ENCODE assay signal across 8 cellular contexts in the genomic region with DNA sequence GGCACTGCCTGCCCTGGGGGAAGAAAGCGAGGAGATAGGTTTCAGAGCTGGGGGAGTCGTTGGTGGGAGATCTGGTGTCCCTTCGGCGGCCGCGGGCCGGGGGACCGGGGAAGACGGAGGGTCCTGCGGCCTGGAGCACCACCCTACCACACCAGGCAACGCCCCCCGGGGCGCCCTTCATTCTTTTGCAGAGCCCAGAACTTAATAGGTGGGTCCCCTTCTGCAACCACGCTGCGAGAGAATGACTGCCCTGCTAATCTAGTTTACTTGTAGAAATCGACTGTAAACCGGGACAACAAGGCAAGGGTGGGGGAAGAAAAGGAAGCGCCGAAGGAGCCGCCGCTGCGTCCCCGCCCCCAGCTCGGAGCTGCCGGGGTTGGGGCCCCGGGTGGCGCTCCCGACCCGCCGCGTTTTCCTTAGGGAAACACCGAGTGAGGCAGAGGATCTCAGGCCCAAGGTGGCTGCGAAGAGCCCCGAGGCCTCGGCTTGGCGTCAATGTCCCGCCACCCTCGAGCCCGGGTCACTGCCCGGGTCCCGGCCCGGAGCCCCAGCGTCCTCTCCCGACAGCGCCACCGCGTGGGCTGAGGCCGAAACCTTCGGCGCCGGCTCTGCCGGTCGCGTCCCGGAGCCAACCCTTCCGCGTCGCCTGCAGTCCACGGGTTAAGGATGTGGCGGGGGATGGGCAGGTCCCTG. TPM values are rescaled to one million over a fixed set of nuclear protein-coding genes. Genes with fewer than 3 reads are reported as not detected.
DNase-seq lines count a peak whose midpoint lies in the region; ATAC-seq and TF ChIP-seq lines count a peak whose summit lies in the region.

No MANE protein-coding gene starts in this region.

- H3K4me2 ChIP-seq in MM.1S (ENCODE audit: low read depth, low read length) = peak overlapping the region; percentile 91

- no peaks in the 10 kb centered on the region for H3K36me3 ChIP-seq in MM.1S (replicated peaks; ENCODE audit: insufficient read depth, low read length)
- H3K36me3 ChIP-seq in esophagus (ENCODE audit: control insufficient read depth in 2 of 2, insufficient read depth in 2 of 2, low read length in 1 of 2) = no peaks in the 10 kb centered on the region
- no peaks in the 10 kb centered on the region for H3K36me3 ChIP-seq in testis (ENCODE audit: low read depth, missing control alignments)

- H3K79me2 ChIP-seq in MM.1S (ENCODE audit: low read length) = no peaks in the 10 kb centered on the region

- TF ChIP-seq POLR2A in testis (IDR thresholded peaks at IDR 0.05) = no peak

- peak; percentile 35 for ATAC-seq in GM18520 (IDR thresholded peaks at IDR 0.05; ENCODE audit: unreplicated experiment)

- 1 to 2% methylated on average over 56 to 60 of the region's 60 CpGs for WGBS in esophagus, 2 donors
- WGBS in testis, 2 donors = 0 to 2% methylated on average over 30 to 43 of the region's 60 CpGs

- no peaks in the 10 kb centered on the region for H3K9me2 ChIP-seq in MM.1S (replicated peaks; ENCODE audit: insufficient read depth, low read length)

- no peaks in the 10 kb centered on the region for H4K20me1 ChIP-seq in MM.1S (ENCODE audit: insufficient read depth, low read length)

- TF ChIP-seq CTCF in MM.1S (IDR thresholded peaks at IDR 0.05; ENCODE audit: low read length) = peak; percentile 77
- TF ChIP-seq CTCF in testis (IDR thresholded peaks at IDR 0.05) = peak; percentile 56 to 82 (median 72)

- intact Hi-C loops in testis (cut with DNase I; ENCODE audit: low total_unique reads) = no loop called here

- H3K27ac ChIP-seq in MM.1S (ENCODE audit: low read length) = no peak overlapping the region
- no peak overlapping the region for H3K27ac ChIP-seq in esophagus (ENCODE audit: low read depth in 2 of 2, low read length in 1 of 2)
- H3K27ac ChIP-seq in testis = no peak overlapping the region

- H3K27me3 ChIP-seq in MM.1S (replicated peaks; ENCODE audit: insufficient read depth, low read length) = peaks cover 72% of the 10 kb centered on the region
- H3K27me3 ChIP-seq in esophagus (ENCODE audit: control insufficient read depth in 1 of 2, insufficient read depth in 2 of 2, low read length in 2 of 2) = peaks cover 7 to 57% of the 10 kb centered on the region in 2 donors
- H3K27me3 ChIP-seq in mononuclear cell (ENCODE audit: insufficient read depth, low read length) = peaks cover 82% of the 10 kb centered on the region
- peaks cover 3% of the 10 kb centered on the region for H3K27me3 ChIP-seq in testis

- peak overlapping the region; percentile 53 for H3K4me3 ChIP-seq in MM.1S (ENCODE audit: low read length)
- peak overlapping the region; percentile 49 to 55 for H3K4me3 ChIP-seq in esophagus (ENCODE audit: low read depth in 1 of 2, low read length in 2 of 2)
- H3K4me3 ChIP-seq in mononuclear cell (ENCODE audit: low read length) = peak overlapping the region; percentile 15
- H3K4me3 ChIP-seq in testis = peak overlapping the region; percentile 46 to 54

- no peaks in the 10 kb centered on the region for H3K9me3 ChIP-seq in MM.1S (replicated peaks; ENCODE audit: insufficient read depth, low read length)
- peaks cover 2 to 7% of the 10 kb centered on the region in 2 donors for H3K9me3 ChIP-seq in esophagus (ENCODE audit: control insufficient read depth in 2 of 2, insufficient read depth in 1 of 2, low read depth in 1 of 2, low read length in 1 of 2)
- H3K9me3 ChIP-seq in mononuclear cell (ENCODE audit: low read depth, low read length) = no peaks in the 10 kb centered on the region
- no peaks in the 10 kb centered on the region for H3K9me3 ChIP-seq in testis

- DNase-seq in Ammon's horn (ENCODE audit: low spot score) = peak; percentile 65
- peak; percentile 65 for DNase-seq in MM.1S
- peak; percentile 69 to 71 for DNase-seq in activated CD4-positive, alpha-beta T cell treated with anti-CD3 and anti-CD28 coated beads, Interleukin-2, amount 50 U/mL, for 48 hours
- DNase-seq in testis = peak; percentile 79
- no peak for DNase-seq in foreskin melanocyte

- H3K4me1 ChIP-seq in MM.1S (ENCODE audit: low read length) (peaks cover 7% of the 10 kb centered on the region; the same call in 1 of the 2 replicates), esophagus (ENCODE audit: control insufficient read depth in 2 of 2, insufficient read depth in 2 of 2, low read length in 1 of 2) (peaks cover 11 to 13% of the 10 kb centered on the region in 2 donors), mononuclear cell (ENCODE audit: insufficient read depth, low read length) (peaks cover 43% of the 10 kb centered on the region), testis (peaks cover 12% of the 10 kb centered on the region)

- H3F3A ChIP-seq in MM.1S (ENCODE audit: insufficient read depth, low read length) = no peaks in the 10 kb centered on the region

- H2AFZ ChIP-seq in MM.1S (ENCODE audit: low read length) = peak overlapping the region; percentile 81

- H3K9ac ChIP-seq in MM.1S (ENCODE audit: low read length) = no peak overlapping the region

RNA-seq across cellular contexts. Expression of a gene that starts 5.4 kb away (rescaled TPM):
- polyA plus RNA-seq in esophagus (under 1 TPM; 0.33 to 0.57 TPM), testis (ENCODE audit: insufficient read depth, low read depth, low replicate concordance) (5.1 TPM)
- total RNA-seq in mononuclear cell (0.73 TPM), testis (10 to 100 TPM; 14.1 to 15.1 TPM)
